ENCODE assay signal across 16 cellular contexts in genomic region chr16:50833929-50834328, GRCh38.
"Had no signal": no experiment of that assay in that cellular context is flagged by ENCODE, and none has a peak within 500 bp of the region (broad histone marks: within the 10 kb centered on the region; RNA-seq: fewer than 3 reads in every experiment).

No MANE protein-coding gene starts in this region.

- H3K4me3 Mint-ChIP-seq: natural killer cell treated with Interleukin-12 subunit alpha and Interleukin-12 subunit beta and Interleukin-15 and Interleukin-18, amount 100 ng/mL, for 72 hours; neural progenitor cell had no signal

- H3K27ac Mint-ChIP-seq: natural killer cell treated with Interleukin-12 subunit alpha and Interleukin-12 subunit beta and Interleukin-15 and Interleukin-18, amount 100 ng/mL, for 72 hours; neural progenitor cell had no signal

- H3K4me3 ChIP-seq: heart left ventricle, mucosa of descending colon, neural progenitor cell, ovary, smooth muscle cell, suprapubic skin, tibial nerve had no signal

- H3K27me3 ChIP-seq: neural progenitor cell, ovary, suprapubic skin, tibial nerve had no signal

- H3K36me3 ChIP-seq: heart left ventricle, neural progenitor cell, ovary, suprapubic skin, tibial nerve had no signal

- H3K36me3 Mint-ChIP-seq: natural killer cell treated with Interleukin-12 subunit alpha and Interleukin-12 subunit beta and Interleukin-15 and Interleukin-18, amount 100 ng/mL, for 72 hours; neural progenitor cell had no signal

- DNase-seq: central memory CD4-positive, alpha-beta T cell; heart left ventricle; hippocampal formation; kidney glomerular epithelial cell; mammary epithelial cell; mucosa of descending colon; nucleus accumbens; ovary; right cardiac atrium; stimulated activated CD4-positive, alpha-beta T cell treated with anti-CD3 and anti-CD28 coated beads, Interleukin-2, amount 100 ng/mL, for 48 hours; stimulated activated naive CD4-positive, alpha-beta T cell treated with Interleukin-2 at 50 U/mL for 16 hours had no signal

- H3K9ac ChIP-seq: neural progenitor cell had no signal

- H3K9me3 ChIP-seq: mucosa of descending colon, ovary, suprapubic skin had no signal

- H3K27ac ChIP-seq: heart left ventricle, neural progenitor cell, ovary, suprapubic skin, tibial nerve had no signal

- H3K4me1 ChIP-seq: heart left ventricle, suprapubic skin had no signal
